ENCODE assay signal across 9 cellular contexts in the genomic region with DNA sequence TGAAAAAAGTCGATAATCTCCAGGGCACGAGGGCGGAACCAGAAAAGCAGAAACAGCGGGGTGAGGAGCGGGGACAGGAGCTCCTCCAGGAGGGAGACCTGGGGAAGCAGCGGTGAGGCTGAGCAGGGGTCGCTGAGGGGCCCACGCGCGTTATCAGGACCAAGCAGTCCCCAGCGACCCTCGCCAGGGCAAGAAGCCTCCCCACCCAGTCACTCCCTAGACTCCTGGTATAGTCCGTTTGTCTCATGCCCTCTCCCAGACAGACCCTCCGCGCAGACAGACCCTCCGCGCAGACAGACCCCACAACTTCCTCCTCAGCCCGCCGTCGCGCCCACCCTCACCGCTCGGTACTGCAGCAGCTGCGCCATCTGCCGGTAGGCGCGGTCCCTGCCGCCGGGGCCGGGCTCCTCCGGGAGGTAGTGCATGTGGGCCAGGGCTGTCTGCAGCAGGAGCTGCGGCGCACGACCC. TPM values are rescaled to one million over a fixed set of nuclear protein-coding genes. Genes with fewer than 3 reads are reported as not detected.
A peak's percentile ranks its signal among the peaks of the same experiment; 100 is the strongest.
DNase-seq lines count a peak whose midpoint lies in the region; ATAC-seq and TF ChIP-seq lines count a peak whose summit lies in the region.
"Had no signal": no experiment of that assay in that cellular context is flagged by ENCODE, and none has a peak within 500 bp of the region (broad histone marks: within the 10 kb centered on the region; RNA-seq: fewer than 3 reads in every experiment).

No MANE protein-coding gene starts in this region.

- 11% methylated on average over 31 of the region's 34 CpGs for WGBS in mammary epithelial cell (ENCODE audit: low coverage, missing lambda C conversion rate)

- H3K4me1 ChIP-seq in mammary epithelial cell (ENCODE audit: insufficient read depth, low read length), result peaks cover 28% of the 10 kb centered on the region

- no TSS peak for BruUV-seq in mammary epithelial cell (replicated peaks; lab: Mats Ljungman, UMichigan)

- no peaks in the 10 kb centered on the region for H3K36me3 ChIP-seq in MG63
- H3K36me3 ChIP-seq in mammary epithelial cell (ENCODE audit: insufficient read depth, low read length), result no peaks in the 10 kb centered on the region
- no peaks in the 10 kb centered on the region for H3K36me3 ChIP-seq in kidney epithelial cell (ENCODE audit: control insufficient read depth, insufficient read depth, low read length)

- H3K27ac ChIP-seq in C4-2B (peak overlapping the region; percentile 92), mammary epithelial cell (ENCODE audit: insufficient read depth, low read depth, low read length) (no peak overlapping the region)

- no peaks in the 10 kb centered on the region for H3K9me3 Mint-ChIP-seq in WTC11

- H3K9ac ChIP-seq in mammary epithelial cell (ENCODE audit: insufficient read depth, low read length), result no peak overlapping the region

- peak overlapping the region; percentile 77 for H3K4me2 ChIP-seq in mammary epithelial cell (ENCODE audit: insufficient read depth, low read depth, low read length)

- no peak overlapping the region for H3K27ac Mint-ChIP-seq in WTC11

- no peaks in the 10 kb centered on the region for H3K79me2 ChIP-seq in mammary epithelial cell (ENCODE audit: insufficient read depth, low read length)

- H3K4me3 Mint-ChIP-seq in WTC11, result peak overlapping the region; percentile 68

- no peaks in the 10 kb centered on the region for H3K36me3 Mint-ChIP-seq in WTC11

- H3K4me1 Mint-ChIP-seq in WTC11, result peaks cover 39% of the 10 kb centered on the region

- peaks cover 82% of the 10 kb centered on the region for H3K27me3 Mint-ChIP-seq in WTC11 (ENCODE audit: low read depth)

- H3K9me3 ChIP-seq in MG63 (no peaks in the 10 kb centered on the region), mammary epithelial cell (replicated peaks; ENCODE audit: insufficient read depth, low read length) (no peaks in the 10 kb centered on the region)

- H2AFZ ChIP-seq in mammary epithelial cell (ENCODE audit: low read depth, low read length), result peak overlapping the region; percentile 83

- ATAC-seq in GM19324 (IDR thresholded peaks at IDR 0.05; ENCODE audit: low FRiP score, unreplicated experiment) (peak; percentile 45), WTC11 (peak; percentile 69), HG02763 (IDR thresholded peaks at IDR 0.05; ENCODE audit: unreplicated experiment) (no peak)

- in situ Hi-C loops in mammary epithelial cell (cut with MboI; ENCODE audit: low sequenced_read_pairs in 2 of 2), result loop anchor here in 1 of 2 donors (5.0 kb wide), 1 partner anchor 94 kb away; no protein-coding TSS in a partner anchor

- intact Hi-C loops in mammary epithelial cell (cut with micrococcal nuclease), result loop anchor here (2.0 kb wide), 1 partner anchor 55 kb away; no protein-coding TSS in a partner anchor

- H3K4me3 ChIP-seq in MG63 (no peak overlapping the region), mammary epithelial cell (replicated peaks in 1 of 3; ENCODE audit: insufficient read depth in 1 of 3, low read depth in 2 of 3, low read length in 3 of 3) (peak overlapping the region in 1 of 3 experiments; percentile 38), kidney epithelial cell (ENCODE audit: low read depth, low read length) (no peak overlapping the region)

- peak; percentile 43 for DNase-seq in MG63
- DNase-seq in WTC11 (ENCODE audit: low spot score), result peak; percentile 95
- DNase-seq in mammary epithelial cell, result peak; percentile 25
- no peak for DNase-seq in kidney epithelial cell (ENCODE audit: low read depth)
- peak; percentile 78 to 90 for DNase-seq in stimulated activated CD4-positive, alpha-beta T cell treated with anti-CD3 and anti-CD28 coated beads, Interleukin-2, amount 100 ng/mL, for 48 hours

- no peaks in the 10 kb centered on the region for H4K20me1 ChIP-seq in mammary epithelial cell (ENCODE audit: insufficient read depth, low read length)

- dilution Hi-C loops in mammary epithelial cell (cut with HindIII; ENCODE audit: low sequenced_read_pairs), result no loop called here

- POLR2A ChIA-PET in WTC11 (lab: Charles Lee), result interaction anchor here (0.9 to 1.5 kb wide), 4 partner anchors 10 to 68 kb away, joined by 3 to 8 read pairs (median 4); partner anchors contain the start of gene ABCB8

- TF ChIP-seq CTCF in C4-2B (conservative IDR thresholded peaks at IDR 0.05) (peak; percentile 100), WTC11 (IDR thresholded peaks at IDR 0.05) (peak; percentile 83), mammary epithelial cell (conservative IDR thresholded peaks at IDR 0.05 in 1 of 2, IDR thresholded peaks at IDR 0.05 in 1 of 2; ENCODE audit: extremely low read depth in 1 of 2, insufficient read depth in 1 of 2, low read depth in 1 of 2, low read length in 2 of 2) (peak; percentile 75 to 93), kidney epithelial cell (IDR thresholded peaks at IDR 0.05; ENCODE audit: insufficient read depth, low read length, poor library complexity, severe bottlenecking) (peak; percentile 95)

- CTCF ChIA-PET in WTC11 (lab: Charles Lee) (interaction anchor here (0.5 to 6.3 kb wide), 63 partner anchors 9 to 1442 kb away, joined by 3 to 112 read pairs (median 4); partner anchors contain the start of genes ABCB8, ABCF2, AOC1 and ASB10), mammary epithelial cell (lab: Charles Lee; ENCODE audit: low non-redundant PET) (interaction anchor here (0.7 kb wide), 1 partner anchor 39 kb away, joined by 3 read pairs; no protein-coding TSS in a partner anchor)

- 0 out of 2 replicates have a peak, but pooled peaks cover 2% of the 10 kb centered on the region for H3K27me3 ChIP-seq in MG63
- H3K27me3 ChIP-seq in mammary epithelial cell (ENCODE audit: insufficient read depth, low read length), result peaks cover 4% of the 10 kb centered on the region
- peaks cover 54% of the 10 kb centered on the region for H3K27me3 ChIP-seq in kidney epithelial cell (ENCODE audit: control insufficient read depth, insufficient read depth, low read length)

TF ChIP-seq in WTC11, 78 proteins besides CTCF, POLR2A, EP300 and RAD21 (continues in another document):
- TF ChIP-seq ATF1 (CRISPR knock-in tag; IDR thresholded peaks at IDR 0.05) (0 out of 2 replicates have a peak, but pooled peaks have one; percentile 5), TEAD4 (CRISPR knock-in tag; IDR thresholded peaks at IDR 0.05) (no peak)
- TF ChIP-seq, protein P1, sequence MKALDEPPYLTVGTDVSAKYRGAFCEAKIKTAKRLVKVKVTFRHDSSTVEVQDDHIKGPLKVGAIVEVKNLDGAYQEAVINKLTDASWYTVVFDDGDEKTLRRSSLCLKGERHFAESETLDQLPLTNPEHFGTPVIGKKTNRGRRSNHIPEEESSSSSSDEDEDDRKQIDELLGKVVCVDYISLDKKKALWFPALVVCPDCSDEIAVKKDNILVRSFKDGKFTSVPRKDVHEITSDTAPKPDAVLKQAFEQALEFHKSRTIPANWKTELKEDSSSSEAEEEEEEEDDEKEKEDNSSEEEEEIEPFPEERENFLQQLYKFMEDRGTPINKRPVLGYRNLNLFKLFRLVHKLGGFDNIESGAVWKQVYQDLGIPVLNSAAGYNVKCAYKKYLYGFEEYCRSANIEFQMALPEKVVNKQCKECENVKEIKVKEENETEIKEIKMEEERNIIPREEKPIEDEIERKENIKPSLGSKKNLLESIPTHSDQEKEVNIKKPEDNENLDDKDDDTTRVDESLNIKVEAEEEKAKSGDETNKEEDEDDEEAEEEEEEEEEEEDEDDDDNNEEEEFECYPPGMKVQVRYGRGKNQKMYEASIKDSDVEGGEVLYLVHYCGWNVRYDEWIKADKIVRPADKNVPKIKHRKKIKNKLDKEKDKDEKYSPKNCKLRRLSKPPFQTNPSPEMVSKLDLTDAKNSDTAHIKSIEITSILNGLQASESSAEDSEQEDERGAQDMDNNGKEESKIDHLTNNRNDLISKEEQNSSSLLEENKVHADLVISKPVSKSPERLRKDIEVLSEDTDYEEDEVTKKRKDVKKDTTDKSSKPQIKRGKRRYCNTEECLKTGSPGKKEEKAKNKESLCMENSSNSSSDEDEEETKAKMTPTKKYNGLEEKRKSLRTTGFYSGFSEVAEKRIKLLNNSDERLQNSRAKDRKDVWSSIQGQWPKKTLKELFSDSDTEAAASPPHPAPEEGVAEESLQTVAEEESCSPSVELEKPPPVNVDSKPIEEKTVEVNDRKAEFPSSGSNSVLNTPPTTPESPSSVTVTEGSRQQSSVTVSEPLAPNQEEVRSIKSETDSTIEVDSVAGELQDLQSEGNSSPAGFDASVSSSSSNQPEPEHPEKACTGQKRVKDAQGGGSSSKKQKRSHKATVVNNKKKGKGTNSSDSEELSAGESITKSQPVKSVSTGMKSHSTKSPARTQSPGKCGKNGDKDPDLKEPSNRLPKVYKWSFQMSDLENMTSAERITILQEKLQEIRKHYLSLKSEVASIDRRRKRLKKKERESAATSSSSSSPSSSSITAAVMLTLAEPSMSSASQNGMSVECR (CRISPR knock-in tag; IDR thresholded peaks at IDR 0.05; ENCODE audit: borderline replicate concordance), result 0 out of 2 replicates have a peak, but pooled peaks have one; percentile 95

RNA-seq across cellular contexts. Expression of gene ATG9B, which starts 6.3 kb away (rescaled TPM):
- total RNA-seq in MG63 (2014; rRNA removed; shearing (Covaris generic); ENCODE audit: low replicate concordance), result not detected in 2 replicates
- total RNA-seq in WTC11 (2021) (2.4 to 3.8 TPM (median 2.4 TPM) in 3 replicates), mammary epithelial cell (under 1 TPM; under 0.01 to 0.54 TPM), kidney epithelial cell (0.55 and 2.1 TPM in 2 replicates)
- polyA plus RNA-seq in mammary epithelial cell, result 0.14 TPM
- not detected for polyA minus RNA-seq in mammary epithelial cell
- total RNA-seq: M059J had no signal

RNA-seq across cellular contexts. Expression of gene ABCB8, which starts 10.3 kb away (rescaled TPM):
- 14.4 and 22.4 TPM in 2 replicates for total RNA-seq in MG63 (2014; rRNA removed; shearing (Covaris generic); ENCODE audit: low replicate concordance)
- total RNA-seq in WTC11 (2021), result 27.9 to 35.9 TPM (median 28.4 TPM) in 3 replicates
- 10 to 100 TPM; 29.8 to 57.2 TPM for total RNA-seq in mammary epithelial cell
- polyA plus RNA-seq in mammary epithelial cell, result 31.7 TPM
- 39.2 TPM for polyA minus RNA-seq in mammary epithelial cell
- total RNA-seq in kidney epithelial cell, result 36.8 and 37.1 TPM in 2 replicates

RNA-seq across cellular contexts. Expression of gene NOS3, which starts 27.2 kb away (rescaled TPM):
- 0.20 TPM in 1 of 2 replicates, not detected in the other for total RNA-seq in MG63 (2014; rRNA removed; shearing (Covaris generic); ENCODE audit: low replicate concordance)
- total RNA-seq in WTC11 (2021), result 5.7 to 7.0 TPM (median 6.6 TPM) in 3 replicates
- total RNA-seq in mammary epithelial cell, result 1 to 10 TPM in 1 of 2 donors, not detected in 1; 4.7 TPM
- 0.23 TPM for polyA plus RNA-seq in mammary epithelial cell
- not detected for polyA minus RNA-seq in mammary epithelial cell
- total RNA-seq in kidney epithelial cell, result 1.0 and 3.1 TPM in 2 replicates
- total RNA-seq: M059J had no signal

RNA-seq across cellular contexts. Expression of gene ASIC3, which starts 30.3 kb away (rescaled TPM):
- total RNA-seq in MG63 (2014; rRNA removed; shearing (Covaris generic); ENCODE audit: low replicate concordance), result 0.76 TPM in 1 of 2 replicates, not detected in the other
- 3.4 to 5.5 TPM (median 5.2 TPM) in 3 replicates for total RNA-seq in WTC11 (2021)
- 1 to 10 TPM in 1 of 2 donors, under 1 TPM in 1; 0.33 to 1.8 TPM for total RNA-seq in mammary epithelial cell
- polyA plus RNA-seq in mammary epithelial cell, result 0.34 TPM
- polyA minus RNA-seq in mammary epithelial cell, result 4.1 TPM
- 0.04 and 0.41 TPM in 2 replicates for total RNA-seq in kidney epithelial cell

RNA-seq across cellular contexts. Expression of gene CDK5, which starts 39.7 kb away (rescaled TPM):
- 11.0 and 21.7 TPM in 2 replicates for total RNA-seq in MG63 (2014; rRNA removed; shearing (Covaris generic); ENCODE audit: low replicate concordance)
- total RNA-seq in WTC11 (2021) (23.6 to 27.8 TPM (median 24.5 TPM) in 3 replicates), mammary epithelial cell (10 to 100 TPM; 12.3 to 18.1 TPM), kidney epithelial cell (21.5 and 27.0 TPM in 2 replicates)
- 26.1 TPM for polyA plus RNA-seq in mammary epithelial cell
- 31.3 TPM for polyA minus RNA-seq in mammary epithelial cell
